In the genomic region with DNA sequence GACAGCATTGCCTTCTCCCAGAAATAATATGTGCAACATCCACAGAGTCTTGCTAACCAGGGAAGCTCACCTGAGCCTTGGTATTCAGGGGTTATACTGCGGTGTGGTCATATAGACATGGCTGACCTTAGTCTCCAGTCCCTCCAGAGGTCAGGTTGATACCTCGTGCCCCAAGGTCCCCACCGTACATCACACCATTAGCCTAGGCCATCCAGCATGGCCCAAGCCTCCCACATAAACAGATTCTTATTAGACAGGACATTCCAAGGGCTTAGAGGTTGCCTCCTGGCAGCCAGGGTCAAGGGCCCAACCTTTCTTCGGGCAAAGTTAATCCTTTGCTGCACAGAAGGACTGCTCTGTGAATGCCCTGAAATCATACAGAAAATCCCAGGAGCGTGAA, we compare ENCODE assay signal across 19 cellular contexts. TPM values are rescaled to one million over a fixed set of nuclear protein-coding genes. Genes with fewer than 3 reads are reported as not detected.
DNase-seq lines count a peak whose midpoint lies in the region; ATAC-seq and TF ChIP-seq lines count a peak whose summit lies in the region.
"Had no signal": no experiment of that assay in that cellular context is flagged by ENCODE, and none has a peak within 500 bp of the region (broad histone marks: within the 10 kb centered on the region; RNA-seq: fewer than 3 reads in every experiment).

No MANE protein-coding gene starts in this region.

- in situ Hi-C loops in gastrocnemius medialis (cut with MboI; ENCODE audit: low sequenced_read_pairs in 4 of 4), result no loop called here

- H3K79me2 ChIP-seq in HCT116 (ENCODE audit: insufficient read depth, low read length), result no peaks in the 10 kb centered on the region
- no peaks in the 10 kb centered on the region for H3K79me2 ChIP-seq in smooth muscle cell (ENCODE audit: low read depth)

- WGBS in esophagus muscularis mucosa, result 76% methylated on average over 3 of the region's 5 CpGs
- 79 to 89% (median 84%) methylated on average over 5 of the region's 5 CpGs for WGBS in spleen, 5 donors
- WGBS in smooth muscle cell (ENCODE audit: low lambda C conversion rate), result 86% methylated on average over 5 of the region's 5 CpGs

- ATAC-seq in HCT116 (no peak), gastrocnemius medialis (no peak), HG02981 (IDR thresholded peaks at IDR 0.05; ENCODE audit: unreplicated experiment) (no peak)
- ATAC-seq: A549; CD8-positive, alpha-beta T cell had no signal

- H3K9me3 ChIP-seq in HCT116 (ENCODE audit: control insufficient read depth in 1 of 2, insufficient read depth in 1 of 2, low read depth in 1 of 2, low read length in 2 of 2) (no peaks in the 10 kb centered on the region), esophagus muscularis mucosa (no peaks in the 10 kb centered on the region), spleen (no peaks in the 10 kb centered on the region), gastrocnemius medialis (no peaks in the 10 kb centered on the region), smooth muscle cell (replicated peaks; ENCODE audit: low read depth) (no peaks in the 10 kb centered on the region)
- H3K9me3 ChIP-seq: A549, Caco-2 had no signal

- intact Hi-C loops in HCT116 (cut with micrococcal nuclease), result no loop called here
- intact Hi-C loops in esophagus muscularis mucosa (cut with DNase I), result no loop called here
- intact Hi-C loops in spleen (cut with DNase I; ENCODE audit: low total_unique reads), result no loop called here
- intact Hi-C loops in gastrocnemius medialis (cut with DNase I; ENCODE audit: low total_unique reads), result no loop called here

- CTCF ChIA-PET in HCT116 (lab: Charles Lee), result interaction anchor here (1.5 kb wide), 1 partner anchor 7 kb away, joined by 3 read pairs; no protein-coding TSS in a partner anchor

- TF ChIP-seq POLR2A in HCT116 (IDR thresholded peaks at IDR 0.05; ENCODE audit: borderline replicate concordance, extremely low read depth, insufficient read depth, insufficient read length), result no peak
- TF ChIP-seq POLR2A in esophagus muscularis mucosa (IDR thresholded peaks at IDR 0.05; ENCODE audit: low read depth), result no peak
- no peak for TF ChIP-seq POLR2A in spleen (IDR thresholded peaks at IDR 0.05)
- TF ChIP-seq POLR2A in gastrocnemius medialis (IDR thresholded peaks at IDR 0.05), result no peak

- H3K4me2 ChIP-seq in HCT116 (ENCODE audit: low read length) (no peak overlapping the region), smooth muscle cell (no peak overlapping the region)
- H3K4me2 ChIP-seq: A549; BLaER1 treated with 17β-estradiol and CSF1 and Interleukin-3, amounts not matched to agents 10 nM and 100 nM had no signal

- peaks cover 24% of the 10 kb centered on the region for H3K27me3 ChIP-seq in HCT116 (ENCODE audit: insufficient read depth, low read length)
- peaks cover 0 to 10% (median 0%) of the 10 kb centered on the region in 4 donors for H3K27me3 ChIP-seq in esophagus muscularis mucosa
- peaks cover 0 to 16% (median 0%) of the 10 kb centered on the region in 7 donors for H3K27me3 ChIP-seq in spleen (replicated peaks in 1 of 7)
- H3K27me3 ChIP-seq in gastrocnemius medialis, result no peaks in the 10 kb centered on the region
- no peaks in the 10 kb centered on the region for H3K27me3 ChIP-seq in smooth muscle cell (ENCODE audit: low read depth)
- H3K27me3 ChIP-seq: BLaER1 treated with 17β-estradiol and CSF1 and Interleukin-3, amounts not matched to agents 10 nM and 100 nM had no signal

- TF ChIP-seq EP300 in esophagus muscularis mucosa (IDR thresholded peaks at IDR 0.05), result no peak

- RAD21 ChIA-PET in HCT116 (lab: Charles Lee; ENCODE audit: low non-redundant PET in 1 of 2, low total read pairs in 2 of 2, uncharacterized antibody in 2 of 2, unreplicated experiment in 2 of 2), result no interaction called here

- no peak overlapping the region for H3K4me3 ChIP-seq in HCT116 (replicated peaks in 1 of 2; ENCODE audit: low read depth in 1 of 2, low read length in 2 of 2)
- no peak overlapping the region for H3K4me3 ChIP-seq in esophagus muscularis mucosa
- H3K4me3 ChIP-seq in spleen, result no peak overlapping the region
- H3K4me3 ChIP-seq in gastrocnemius medialis, result no peak overlapping the region
- H3K4me3 ChIP-seq in smooth muscle cell, result no peak overlapping the region
- H3K4me3 ChIP-seq: A549; BLaER1 treated with 17β-estradiol and CSF1 and Interleukin-3, amounts not matched to agents 10 nM and 100 nM had no signal

- POLR2A ChIA-PET in HCT116 (lab: Charles Lee), result no interaction called here

- H4K20me1 ChIP-seq in HCT116 (ENCODE audit: insufficient read depth), result no peaks in the 10 kb centered on the region
- no peaks in the 10 kb centered on the region for H4K20me1 ChIP-seq in smooth muscle cell (ENCODE audit: low read depth)
- H4K20me1 ChIP-seq: BLaER1 treated with 17β-estradiol and CSF1 and Interleukin-3, amounts not matched to agents 10 nM and 100 nM had no signal

- H3K36me3 ChIP-seq in HCT116 (ENCODE audit: control insufficient read depth in 1 of 2, insufficient read depth in 2 of 2, low read length in 2 of 2), result no peaks in the 10 kb centered on the region
- no peaks in the 10 kb centered on the region for H3K36me3 ChIP-seq in esophagus muscularis mucosa
- no peaks in the 10 kb centered on the region for H3K36me3 ChIP-seq in spleen
- H3K36me3 ChIP-seq in gastrocnemius medialis, result no peaks in the 10 kb centered on the region
- H3K36me3 ChIP-seq in smooth muscle cell (ENCODE audit: low read depth), result no peaks in the 10 kb centered on the region
- H3K36me3 ChIP-seq: BLaER1 treated with 17β-estradiol and CSF1 and Interleukin-3, amounts not matched to agents 10 nM and 100 nM had no signal

- no peaks in the 10 kb centered on the region for H3F3A ChIP-seq in smooth muscle cell (ENCODE audit: low read depth)

- H2AFZ ChIP-seq in HCT116 (ENCODE audit: low read depth, low read length, poor library complexity, severe bottlenecking) (no peak overlapping the region), smooth muscle cell (ENCODE audit: low read depth) (no peak overlapping the region)

- H3K27ac ChIP-seq in HCT116 (ENCODE audit: low read depth, low read length) (no peak overlapping the region), esophagus muscularis mucosa (replicated peaks in 1 of 4) (no peak overlapping the region), spleen (no peak overlapping the region), gastrocnemius medialis (no peak overlapping the region), smooth muscle cell (ENCODE audit: low read depth) (no peak overlapping the region)
- H3K27ac ChIP-seq: 22Rv1; A549; BLaER1 treated with 17β-estradiol and CSF1 and Interleukin-3, amounts not matched to agents 10 nM and 100 nM; C4-2B had no signal

- BruUV-seq in HCT116 (replicated peaks; lab: Mats Ljungman, UMichigan), result no TSS peak

- no peak for TF ChIP-seq RAD21 in HCT116 (IDR thresholded peaks at IDR 0.05; ENCODE audit: low read depth)

- TF ChIP-seq CTCF in HCT116 (IDR thresholded peaks at IDR 0.05 in 2 of 3, conservative IDR thresholded peaks at IDR 0.05 in 1 of 3; ENCODE audit: borderline replicate concordance in 1 of 3, insufficient read depth in 1 of 3, low read depth in 2 of 3, low read length in 2 of 3) (no peak), esophagus muscularis mucosa (IDR thresholded peaks at IDR 0.05) (no peak), spleen (IDR thresholded peaks at IDR 0.05 in 8 of 11, conservative IDR thresholded peaks at IDR 0.05 in 3 of 11) (no peak), gastrocnemius medialis (IDR thresholded peaks at IDR 0.05 in 4 of 5, conservative IDR thresholded peaks at IDR 0.05 in 1 of 5) (no peak), smooth muscle cell (IDR thresholded peaks at IDR 0.05; ENCODE audit: borderline replicate concordance, insufficient read depth, poor library complexity, severe bottlenecking) (no peak)

- H3K9me2 ChIP-seq in HCT116 (ENCODE audit: insufficient read depth), result no peaks in the 10 kb centered on the region

- H3K4me1 ChIP-seq in HCT116 (ENCODE audit: control insufficient read depth in 1 of 2, insufficient read depth in 2 of 2, low read length in 2 of 2) (no peaks in the 10 kb centered on the region), esophagus muscularis mucosa (no peaks in the 10 kb centered on the region), spleen (no peaks in the 10 kb centered on the region), gastrocnemius medialis (no peaks in the 10 kb centered on the region), smooth muscle cell (ENCODE audit: low read depth) (no peaks in the 10 kb centered on the region)
- H3K4me1 ChIP-seq: A549; BLaER1 treated with 17β-estradiol and CSF1 and Interleukin-3, amounts not matched to agents 10 nM and 100 nM; Caco-2 had no signal

- no peak overlapping the region for H3K9ac ChIP-seq in HCT116 (ENCODE audit: low read length)
- no peak overlapping the region for H3K9ac ChIP-seq in smooth muscle cell (ENCODE audit: low read depth)
- H3K9ac ChIP-seq: BLaER1 treated with 17β-estradiol and CSF1 and Interleukin-3, amounts not matched to agents 10 nM and 100 nM had no signal

- DNase-seq in HCT116 (ENCODE audit: low read depth, low spot score) (no peak), esophagus muscularis mucosa (ENCODE audit: extremely low spot score) (peak; percentile 86), spleen (peak; percentile 11), gastrocnemius medialis (no peak), smooth muscle cell (lab: John Stamatoyannopoulos, UW; ENCODE audit: unreplicated experiment) (no peak)
- DNase-seq: AML-193; Caco-2; Calu3; CD4-positive, alpha-beta T cell; CD8-positive, alpha-beta T cell; DMS79 treated with DMSO at 0.1 percent for 48 hours; GF-D8 had no signal

TF ChIP-seq in HCT116, 20 proteins besides CTCF, POLR2A, EP300 and RAD21:
- TF ChIP-seq ZFX (IDR thresholded peaks at IDR 0.05) (0 out of 2 replicates have a peak, but pooled peaks have one; percentile 16), SP1 (IDR thresholded peaks at IDR 0.05; ENCODE audit: low read depth) (no peak), TCF7L2 (IDR thresholded peaks at IDR 0.05; ENCODE audit: borderline replicate concordance, extremely low read depth, insufficient read depth, insufficient read length) (no peak), EZH2phosphoT487 (IDR thresholded peaks at IDR 0.05; ENCODE audit: borderline replicate concordance) (no peak), YY1 (IDR thresholded peaks at IDR 0.05; ENCODE audit: extremely low read depth, insufficient replicate concordance, low read depth, low read length) (no peak)

RNA-seq across cellular contexts. Expression of gene ACAN, which starts 18.8 kb away (rescaled TPM):
- total RNA-seq in HCT116 (2021; ENCODE audit: unreplicated experiment), result not detected
- 0.01 TPM in 1 of 2 replicates, not detected in the other for polyA plus RNA-seq in HCT116 (2012)
- total RNA-seq in esophagus muscularis mucosa, result under 1 TPM in 3 of 4 donors, not detected in 1; under 0.01 to 0.11 (median 0.06) TPM
- 1 to 10 TPM in 3 of 7 donors, under 1 TPM in 4; 0.09 to 2.1 (median 0.98) TPM for total RNA-seq in spleen
- polyA plus RNA-seq in spleen, result under 1 TPM; 0.20 to 0.42 (median 0.20) TPM
- 1 to 10 TPM in 1 of 4 donors, under 1 TPM in 1, not detected in 2; 0.04 to 1.7 TPM for total RNA-seq in gastrocnemius medialis
- not detected in 2 replicates for total RNA-seq in smooth muscle cell
- polyA plus RNA-seq in smooth muscle cell, result 0.18 TPM in 1 of 2 replicates, not detected in the other
- total RNA-seq: A172; B cell; Caco-2; Calu3; CD4-positive, alpha-beta T cell; CD8-positive, alpha-beta T cell had no signal

Comparison
In these comparisons a context has a peak if more than half of its experiments do, and no peak if none do; other contexts are left out.
1. DNase-seq: peak in esophagus muscularis mucosa (single experiment) and spleen (single experiment); none in HCT116 (single experiment), gastrocnemius medialis (0 of 2) and smooth muscle cell (single experiment).